ENCODE assay signal across 35 cellular contexts in genomic region chr15:28115871-28116270, GRCh38. TPM values are rescaled to one million over a fixed set of nuclear protein-coding genes. Genes with fewer than 3 reads are reported as not detected.
"Had no signal": no experiment of that assay in that cellular context is flagged by ENCODE, and none has a peak within 500 bp of the region (broad histone marks: within the 10 kb centered on the region; RNA-seq: fewer than 3 reads in every experiment).

No MANE protein-coding gene starts in this region.

- DNase-seq: activated CD4-positive, alpha-beta memory T cell treated with anti-CD3 and anti-CD28 coated beads, Interleukin-2, amount 10 ng/mL, durations not matched to agents 7 days and 5 days; activated CD4-positive, alpha-beta T cell treated with anti-CD3 and anti-CD28 coated beads for 4 hours; activated gamma-delta T cell; activated naive CD4-positive, alpha-beta T cell treated with Interleukin-2 at 50 U/mL for 16 hours; activated T-cell treated with anti-CD3 and anti-CD28 coated beads, Interleukin-2, amount 50 U/mL, for 24 hours; amygdala; Kasumi-1; KG1; MM.1S; MV-4-11; NCI-H1092 treated with DMSO at 0.1 percent for 48 hours; NCI-H1417; NCI-H146; NCI-H187; NCI-H2029 treated with DMSO at 0.1 percent for 48 hours; NCI-H2107; NCI-H2171; NCI-H510A; NCI-H526; NCI-H748 treated with DMSO at 0.1 percent for 48 hours; NK-92 treated with Interleukin-12 subunit alpha and Interleukin-12 subunit beta, amount 100 ng/mL, for 24 hours; PC-3; Peyer's patch; RPMI8226; SHP77 treated with DMSO at 0.1 percent for 48 hours; SK-N-SH had no signal

- H3K27ac ChIP-seq: ascending aorta, cardiac muscle cell, Peyer's patch, SJSA1 had no signal

- H3K27me3 Mint-ChIP-seq: activated CD4-positive, alpha-beta memory T cell treated with anti-CD3 and anti-CD28 coated beads, Interleukin-2, amount 10 ng/mL, durations not matched to agents 7 days and 5 days; activated naive CD8-positive, alpha-beta T cell; activated T-cell treated with anti-CD3 and anti-CD28 coated beads, Interleukin-2, amount 50 U/mL, for 24 hours had no signal

- H3K4me2 ChIP-seq: SK-N-SH had no signal

- H3K4me3 Mint-ChIP-seq: activated CD4-positive, alpha-beta memory T cell treated with anti-CD3 and anti-CD28 coated beads, Interleukin-2, amount 10 ng/mL, durations not matched to agents 7 days and 5 days; activated naive CD8-positive, alpha-beta T cell; activated T-cell treated with anti-CD3 and anti-CD28 coated beads, Interleukin-2, amount 50 U/mL, for 24 hours; T-helper 1 cell treated with Interleukin-12 subunit alpha and Interleukin-12 subunit beta and Interleukin-4 antibody, amounts not matched to agents 30 μg/mL and 1 μg/mL, for 36 hours; T-helper 2 cell treated with Interferon-gamma antibody and Interleukin-4, amounts not matched to agents 5 μg/mL and 100 μg/mL, for 36 hours; WTC11 had no signal

- H3K4me1 ChIP-seq: ascending aorta, Peyer's patch, SJSA1 had no signal

- H3K9me3 ChIP-seq: ascending aorta, Peyer's patch, SJSA1, SK-N-SH had no signal

- H3K27ac Mint-ChIP-seq: activated CD4-positive, alpha-beta memory T cell treated with anti-CD3 and anti-CD28 coated beads, Interleukin-2, amount 10 ng/mL, durations not matched to agents 7 days and 5 days; activated T-cell treated with anti-CD3 and anti-CD28 coated beads, Interleukin-2, amount 50 U/mL, for 24 hours; activated T-helper 2 cell treated with anti-CD3 and anti-CD28 coated beads, Interferon-gamma antibody, Interleukin-2, Interleukin-4, amounts not matched to agents 10 μg/mL and 5 μg/mL and 100 μg/mL, durations not matched to agents 14 hours and 24 hours and 36 hours; T-helper 1 cell treated with Interleukin-12 subunit alpha and Interleukin-12 subunit beta and Interleukin-4 antibody, amounts not matched to agents 30 μg/mL and 1 μg/mL, for 36 hours; WTC11 had no signal

- H3K4me3 ChIP-seq: ascending aorta, cardiac muscle cell, Peyer's patch, SJSA1 had no signal

- H3K4me1 Mint-ChIP-seq: activated CD4-positive, alpha-beta memory T cell treated with anti-CD3 and anti-CD28 coated beads, Interleukin-2, amount 10 ng/mL, durations not matched to agents 7 days and 5 days; WTC11 had no signal

- ATAC-seq: activated CD4-positive, CD25-positive, alpha-beta regulatory T cell treated with anti-CD3 and anti-CD28 coated beads, Interleukin-2, amount 50 U/mL, for 24 hours; PC-3; WTC11 had no signal

- H3K27me3 ChIP-seq: ascending aorta, cardiac muscle cell, Peyer's patch, SJSA1 had no signal

- H3K9ac ChIP-seq: SK-N-SH had no signal

- H3K9me3 Mint-ChIP-seq: activated CD4-positive, alpha-beta memory T cell treated with anti-CD3 and anti-CD28 coated beads, Interleukin-2, amount 10 ng/mL, durations not matched to agents 7 days and 5 days; activated T-cell treated with anti-CD3 and anti-CD28 coated beads, Interleukin-2, amount 50 U/mL, for 24 hours; activated T-helper 2 cell treated with anti-CD3 and anti-CD28 coated beads, Interferon-gamma antibody, Interleukin-2, Interleukin-4, amounts not matched to agents 10 μg/mL and 5 μg/mL and 100 μg/mL, durations not matched to agents 14 hours and 24 hours and 36 hours; T-helper 1 cell treated with Interleukin-12 subunit alpha and Interleukin-12 subunit beta and Interleukin-4 antibody, amounts not matched to agents 30 μg/mL and 1 μg/mL, for 36 hours; T-helper 2 cell treated with Interferon-gamma antibody and Interleukin-4, amounts not matched to agents 5 μg/mL and 100 μg/mL, for 36 hours; WTC11 had no signal

RNA-seq across cellular contexts. Expression of gene OCA2, which starts 16.8 kb away (rescaled TPM):
- total RNA-seq: activated CD4-positive, alpha-beta memory T cell treated with anti-CD3 and anti-CD28 coated beads, Interleukin-2, amount 10 ng/mL, durations not matched to agents 7 days and 5 days; activated T-helper 2 cell treated with anti-CD3 and anti-CD28 coated beads, Interferon-gamma antibody, Interleukin-2, Interleukin-4, amounts not matched to agents 10 μg/mL and 5 μg/mL and 100 μg/mL, durations not matched to agents 14 hours and 24 hours and 36 hours; PC-3 had no signal
